In the genomic region with DNA sequence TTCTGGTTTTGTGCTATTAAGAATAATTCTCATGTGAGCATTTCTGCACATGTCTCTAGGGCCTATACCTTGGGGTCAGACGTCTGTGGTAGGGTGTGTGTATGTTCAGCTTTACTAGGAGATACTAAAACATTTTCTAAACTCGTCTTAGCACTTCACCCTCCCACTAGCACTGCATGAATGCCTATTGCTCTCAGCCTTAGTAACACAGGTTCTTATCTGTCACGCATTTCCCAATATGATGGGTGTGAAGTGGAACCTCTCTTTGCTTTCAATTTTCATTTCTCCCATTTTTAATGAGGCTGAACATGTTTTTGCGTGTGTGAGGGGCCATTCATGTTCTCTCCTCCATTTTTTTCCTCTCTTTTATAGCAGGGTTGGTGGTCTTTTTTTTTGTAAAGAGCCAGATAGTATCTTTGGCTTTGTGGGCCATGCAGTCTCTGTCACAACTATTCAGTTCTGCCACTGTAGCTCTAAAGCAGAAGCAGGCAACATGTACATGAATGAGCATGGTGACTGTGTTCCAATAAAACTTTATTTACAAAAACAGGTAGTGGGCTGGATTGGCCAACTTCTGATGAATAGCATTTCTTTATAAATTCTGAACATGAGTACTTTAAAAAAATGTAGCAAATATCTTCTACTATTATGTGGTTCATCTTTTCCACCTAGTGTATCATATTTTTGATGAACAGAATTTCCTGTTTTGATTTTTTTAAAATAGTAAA, we compare ENCODE assay signal across 1 cellular context.
A peak's percentile ranks its signal among the peaks of the same experiment; 100 is the strongest.
TF ChIP-seq lines count a peak whose summit lies in the region.

No MANE protein-coding gene starts in this region.

TF ChIP-seq in GM12878, 131 proteins besides CTCF, POLR2A, EP300 and RAD21 (continued from another document):
- TF ChIP-seq ZBTB40 (IDR thresholded peaks at IDR 0.05; ENCODE audit: borderline replicate concordance), result peak; percentile 80
TF ChIP-seq in GM12878: peak in this region for 1.
